Comparison of ENCODE assay signal across 18 cellular contexts in genomic region chr12:18706798-18707197, GRCh38. TPM values are rescaled to one million over a fixed set of nuclear protein-coding genes. Genes with fewer than 3 reads are reported as not detected.
DNase-seq lines count a peak whose midpoint lies in the region; ATAC-seq, FAIRE-seq and TF ChIP-seq lines count a peak whose summit lies in the region.
"Had no signal": no experiment of that assay in that cellular context is flagged by ENCODE, and none has a peak within 500 bp of the region (broad histone marks: within the 10 kb centered on the region; RNA-seq: fewer than 3 reads in every experiment).

No MANE protein-coding gene starts in this region.

- TF ChIP-seq EP300 in K562 (IDR thresholded peaks at IDR 0.05; ENCODE audit: low read length) = no peak

- CTCF ChIA-PET in K562 (lab: Yijun Ruan, JAX; ENCODE audit: low intra/inter-chr PET ratio) = no interaction called here

- no peaks in the 10 kb centered on the region for H4K20me1 ChIP-seq in K562 (replicated peaks; ENCODE audit: control insufficient read depth, insufficient read depth, low read length)
- H4K20me1 ChIP-seq: BLaER1 treated with 17β-estradiol and CSF1 and Interleukin-3, amounts not matched to agents 10 nM and 100 nM had no signal

- in situ Hi-C loops in K562 (cut with MboI) = no loop called here

- no peak for FAIRE-seq in K562 (lab: Jason Lieb, UNC)
- FAIRE-seq: A204.1, GM19239, H54 had no signal

- no peak for TF ChIP-seq RAD21 in K562 (CRISPR knock-in tag; conservative IDR thresholded peaks at IDR 0.05 in 1 of 2, IDR thresholded peaks at IDR 0.05 in 1 of 2)

- no peaks in the 10 kb centered on the region for H3K27me3 ChIP-seq in K562 (ENCODE audit: control insufficient read depth in 2 of 2, insufficient read depth in 2 of 2, low read length in 2 of 2)
- H3K27me3 ChIP-seq: BLaER1 treated with 17β-estradiol and CSF1 and Interleukin-3, amounts not matched to agents 10 nM and 100 nM; SJCRH30 had no signal

- no peak for TF ChIP-seq POLR2A in K562 (conservative IDR thresholded peaks at IDR 0.05)

- no peak overlapping the region for H2AFZ ChIP-seq in K562 (ENCODE audit: low read depth, low read length)

- WGBS in K562 (ENCODE audit: insufficient coverage, low coverage, missing lambda C conversion rate) = 43% methylated on average over 1 of the region's 1 CpG

- H3K4me2 ChIP-seq in K562 (ENCODE audit: insufficient read depth, low read length) = no peak overlapping the region
- H3K4me2 ChIP-seq: BLaER1 treated with 17β-estradiol and CSF1 and Interleukin-3, amounts not matched to agents 10 nM and 100 nM had no signal

- intact Hi-C loops in K562 (cut with micrococcal nuclease) = no loop called here

- H3K9me3 ChIP-seq in K562 (replicated peaks; ENCODE audit: control insufficient read depth, insufficient read depth, low read depth, low read length) = no peaks in the 10 kb centered on the region; the same call in none of the 2 replicates
- H3K9me3 ChIP-seq: SJCRH30 had no signal

- no peak overlapping the region for H3K27ac ChIP-seq in K562 (ENCODE audit: extremely low read depth, low read depth, low read length)
- H3K27ac ChIP-seq: BLaER1 treated with 17β-estradiol and CSF1 and Interleukin-3, amounts not matched to agents 10 nM and 100 nM; SJCRH30 had no signal

- no peaks in the 10 kb centered on the region for H3K4me1 ChIP-seq in K562 (replicated peaks in 1 of 2; ENCODE audit: control insufficient read depth in 2 of 2, insufficient read depth in 2 of 2, low read length in 2 of 2)
- H3K4me1 ChIP-seq: BLaER1 treated with 17β-estradiol and CSF1 and Interleukin-3, amounts not matched to agents 10 nM and 100 nM; SJCRH30 had no signal

- H3K9me1 ChIP-seq in K562 (ENCODE audit: control insufficient read depth, insufficient read depth, low read length) = no peaks in the 10 kb centered on the region

- DNase-seq in NCI-H82 (lab: John Stamatoyannopoulos, UW) (peak; percentile 12), NCI-H82 treated with DMSO at 0.1 percent for 48 hours (lab: John Stamatoyannopoulos, UW; ENCODE audit: unreplicated experiment) (no peak), M059J (ENCODE audit: low read depth) (peak; percentile 29), K562 (ENCODE audit: extremely low read depth in 1 of 4, low spot score in 3 of 4) (no peak), glomerular visceral epithelial cell (ENCODE audit: extremely low spot score) (peak; percentile 19), ecto neural progenitor cell (ENCODE audit: low spot score) (no peak)
- DNase-seq: MV-4-11, NCI-H1417 treated with DMSO at 0.1 percent for 48 hours, NCI-H2081, NCI-H526 treated with DMSO at 0.1 percent for 48 hours had no signal

- POLR2A ChIA-PET in K562 (lab: Yijun Ruan, JAX) = no interaction called here

- BruUV-seq in K562 (replicated peaks; lab: Mats Ljungman, UMichigan) = no TSS peak

- no peaks in the 10 kb centered on the region for H3K79me2 ChIP-seq in K562 (ENCODE audit: control insufficient read depth, insufficient read depth, low read length)

- ATAC-seq in K562 (no peak), HG03135 (IDR thresholded peaks at IDR 0.05; ENCODE audit: unreplicated experiment) (no peak), GM18519 (IDR thresholded peaks at IDR 0.05; ENCODE audit: low FRiP score, unreplicated experiment) (no peak)

- H3K9ac ChIP-seq in K562 (ENCODE audit: insufficient read depth in 1 of 2, low read depth in 2 of 2, low read length in 2 of 2) = no peak overlapping the region
- H3K9ac ChIP-seq: BLaER1 treated with 17β-estradiol and CSF1 and Interleukin-3, amounts not matched to agents 10 nM and 100 nM had no signal

- TF ChIP-seq CTCF in K562 (IDR thresholded peaks at IDR 0.05 in 2 of 3, conservative IDR thresholded peaks at IDR 0.05 in 1 of 3; ENCODE audit: insufficient read depth in 2 of 3, low read depth in 1 of 3, low read length in 3 of 3) = no peak

- no peaks in the 10 kb centered on the region for H3K36me3 ChIP-seq in K562 (ENCODE audit: control insufficient read depth, insufficient read depth, low read length)
- H3K36me3 ChIP-seq: BLaER1 treated with 17β-estradiol and CSF1 and Interleukin-3, amounts not matched to agents 10 nM and 100 nM; SJCRH30 had no signal

- H3K4me3 ChIP-seq in K562 = no peak overlapping the region
- H3K4me3 ChIP-seq: BLaER1 treated with 17β-estradiol and CSF1 and Interleukin-3, amounts not matched to agents 10 nM and 100 nM; SJCRH30 had no signal

TF ChIP-seq in K562, 482 proteins besides CTCF, POLR2A, EP300 and RAD21:
- TF ChIP-seq RBM25 (IDR thresholded peaks at IDR 0.05; ENCODE audit: low read depth, low read length, severe bottlenecking) (peak; percentile 71), U2AF1 (optimal IDR thresholded peaks at IDR 0.05; ENCODE audit: low read depth, low read length) (no peak), ZBTB2 (IDR thresholded peaks at IDR 0.05) (no peak)

RNA-seq across cellular contexts. Expression of gene PLCZ1, which starts 31.0 kb away (rescaled TPM):
- total RNA-seq in M059J (2014; rRNA removed; shearing (Covaris generic)) = not detected in 2 replicates
- not detected in 2 replicates for total RNA-seq in K562 (2011; cell fraction: chromatin; rRNA removed; ENCODE audit: low replicate concordance)
- not detected in 2 replicates for total RNA-seq in K562 (2011; cell fraction: nucleolus; rRNA removed)
- not detected in 2 replicates for total RNA-seq in K562 (2011; cell fraction: nucleoplasm; rRNA removed)
- total RNA-seq in K562 (2014; rRNA removed) (not detected in 2 replicates), K562 (2014; rRNA removed; fragmentation: Illumina TruSeq; extraction: Trizol) (not detected in 2 replicates), K562 (2015; rRNA removed; fragmentation: Illumina TruSeq; extraction: Trizol) (not detected in 2 replicates), K562 (2021) (not detected in 2 replicates)
- polyA plus RNA-seq in K562 (2011; rRNA removed) (not detected in 2 replicates), K562 (2014; fragmentation: Illumina TruSeq; extraction: Trizol) (not detected in 2 replicates), K562 (2014; fragmentation: Nextera tagmentation; extraction: Ambion mirVana) (not detected), K562 (2014; rRNA removed) (not detected in 2 replicates)
- not detected in 2 replicates for polyA plus RNA-seq in K562 (2011; cell fraction: cytosol; rRNA removed)
- polyA plus RNA-seq in K562 (2011; cell fraction: nucleus; rRNA removed) = 0.66 TPM in 1 of 2 replicates, not detected in the other
- polyA plus RNA-seq in K562 (2012) = not detected in 2 replicates
- 0.75 TPM in 1 of 2 replicates, not detected in the other for polyA minus RNA-seq in K562 (2011; rRNA and poly(A)+ RNA removed)
- not detected in 2 replicates for polyA minus RNA-seq in K562 (2011; cell fraction: cytosol; rRNA and poly(A)+ RNA removed)
- polyA minus RNA-seq in K562 (2011; cell fraction: nucleus; rRNA and poly(A)+ RNA removed) = not detected in 2 replicates
- total RNA-seq: Daoy, SJCRH30 had no signal

RNA-seq across cellular contexts. Expression of gene CAPZA3, which starts 31.1 kb away (rescaled TPM):
- total RNA-seq in M059J (2014; rRNA removed; shearing (Covaris generic)) = not detected in 2 replicates
- not detected in 2 replicates for total RNA-seq in K562 (2011; cell fraction: chromatin; rRNA removed; ENCODE audit: low replicate concordance)
- total RNA-seq in K562 (2011; cell fraction: nucleolus; rRNA removed) = not detected in 2 replicates
- total RNA-seq in K562 (2011; cell fraction: nucleoplasm; rRNA removed) = not detected in 2 replicates
- total RNA-seq in K562 (2014; rRNA removed) (not detected in 2 replicates), K562 (2014; rRNA removed; fragmentation: Illumina TruSeq; extraction: Trizol) (not detected in 2 replicates), K562 (2015; rRNA removed; fragmentation: Illumina TruSeq; extraction: Trizol) (not detected in 2 replicates), K562 (2021) (not detected in 2 replicates)
- polyA plus RNA-seq in K562 (2011; rRNA removed) (not detected in 2 replicates), K562 (2014; fragmentation: Illumina TruSeq; extraction: Trizol) (not detected in 2 replicates), K562 (2014; fragmentation: Nextera tagmentation; extraction: Ambion mirVana) (not detected), K562 (2014; rRNA removed) (not detected in 2 replicates)
- not detected in 2 replicates for polyA plus RNA-seq in K562 (2011; cell fraction: cytosol; rRNA removed)
- polyA plus RNA-seq in K562 (2011; cell fraction: nucleus; rRNA removed) = not detected in 2 replicates
- polyA plus RNA-seq in K562 (2012) = not detected in 2 replicates
- polyA minus RNA-seq in K562 (2011; rRNA and poly(A)+ RNA removed) = not detected in 2 replicates
- not detected in 2 replicates for polyA minus RNA-seq in K562 (2011; cell fraction: cytosol; rRNA and poly(A)+ RNA removed)
- polyA minus RNA-seq in K562 (2011; cell fraction: nucleus; rRNA and poly(A)+ RNA removed) = not detected in 2 replicates
- total RNA-seq: Daoy, SJCRH30 had no signal

Comparison
In these comparisons a context has a peak if more than half of its experiments do, and no peak if none do; other contexts are left out.
1. DNase-seq: peak in NCI-H82 (single experiment), M059J (single experiment) and glomerular visceral epithelial cell (single experiment); none in NCI-H82 treated with DMSO at 0.1 percent for 48 hours (single experiment), K562 (0 of 4) and ecto neural progenitor cell (single experiment).